Comparison of ENCODE assay signal across 8 cellular contexts in genomic region chr14:89378119-89378518, GRCh38. TPM values are rescaled to one million over a fixed set of nuclear protein-coding genes. Genes with fewer than 3 reads are reported as not detected.
A peak's percentile ranks its signal among the peaks of the same experiment; 100 is the strongest.
DNase-seq lines count a peak whose midpoint lies in the region; ATAC-seq, FAIRE-seq and TF ChIP-seq lines count a peak whose summit lies in the region.

No MANE protein-coding gene starts in this region.

- H2AFZ ChIP-seq in GM23248 (no peak overlapping the region), keratinocyte (ENCODE audit: control insufficient read depth, low read length) (no peak overlapping the region)

- H3K9me3 ChIP-seq in GM23248 (ENCODE audit: low read depth) (no peaks in the 10 kb centered on the region), keratinocyte (ENCODE audit: control insufficient read depth, low read depth, low read length) (peaks cover 3% of the 10 kb centered on the region)

- in situ Hi-C loops in GM23248 (cut with MboI) = no loop called here

- H3K4me3 Mint-ChIP-seq in activated B cell treated with CpG ODN at 0.5 μM for 24 hours = no peak overlapping the region

- intact Hi-C loops in activated B cell treated with CpG ODN at 0.5 μM for 24 hours (cut with micrococcal nuclease) = no loop called here

- H3F3A ChIP-seq in GM23248 (ENCODE audit: insufficient read depth) = peaks cover 5% of the 10 kb centered on the region; the same call in 1 of the 2 replicates

- FAIRE-seq in keratinocyte (lab: Jason Lieb, UNC) = no peak

- no peak for TF ChIP-seq CTCF in activated B cell treated with CpG ODN at 0.5 μM for 24 hours (IDR thresholded peaks at IDR 0.05)
- TF ChIP-seq CTCF in keratinocyte (optimal IDR thresholded peaks at IDR 0.05 in 1 of 3, IDR thresholded peaks at IDR 0.05 in 1 of 3, conservative IDR thresholded peaks at IDR 0.05 in 1 of 3; ENCODE audit: extremely low read depth in 1 of 3, insufficient read depth in 2 of 3, low read length in 3 of 3) = no peak

- peaks cover 4% of the 10 kb centered on the region for H3K9me3 Mint-ChIP-seq in activated B cell treated with CpG ODN at 0.5 μM for 24 hours

- POLR2A ChIA-PET in activated B cell treated with CpG ODN at 0.5 μM for 24 hours (lab: Charles Lee) = interaction anchor here (1.0 kb wide), 1 partner anchor 12 kb away, joined by 3 read pairs; no protein-coding TSS in a partner anchor

- H3K79me2 ChIP-seq in GM23248 (ENCODE audit: insufficient read depth) = peaks cover 72% of the 10 kb centered on the region
- H3K79me2 ChIP-seq in keratinocyte (ENCODE audit: control insufficient read depth, insufficient read depth, low read length) = no peaks in the 10 kb centered on the region

- H4K20me1 ChIP-seq in GM23248 (ENCODE audit: insufficient read depth) (no peaks in the 10 kb centered on the region), keratinocyte (ENCODE audit: control insufficient read depth, extremely low read depth, insufficient read depth, low read length) (no peaks in the 10 kb centered on the region)

- peak overlapping the region; percentile 43 for H3K27ac Mint-ChIP-seq in activated B cell treated with CpG ODN at 0.5 μM for 24 hours

- H3K4me1 ChIP-seq in GM23248 (ENCODE audit: insufficient read depth) (no peaks in the 10 kb centered on the region), keratinocyte (ENCODE audit: control insufficient read depth, extremely low read depth, insufficient read depth, low read length) (peaks cover 6% of the 10 kb centered on the region)

- H3K27me3 Mint-ChIP-seq in activated B cell treated with CpG ODN at 0.5 μM for 24 hours = no peaks in the 10 kb centered on the region

- no peaks in the 10 kb centered on the region for H3K36me3 ChIP-seq in GM23248 (ENCODE audit: low read depth)
- no peaks in the 10 kb centered on the region for H3K36me3 ChIP-seq in keratinocyte (ENCODE audit: control insufficient read depth in 2 of 2, extremely low read depth in 1 of 2, insufficient read depth in 2 of 2, low read length in 2 of 2)

- peaks cover 57% of the 10 kb centered on the region for H3K4me1 Mint-ChIP-seq in activated B cell treated with CpG ODN at 0.5 μM for 24 hours

- no peaks in the 10 kb centered on the region for H3K9me2 ChIP-seq in GM23248 (ENCODE audit: insufficient read depth)

- H3K4me2 ChIP-seq in GM23248 (ENCODE audit: unreplicated experiment) (no peak overlapping the region), keratinocyte (ENCODE audit: control insufficient read depth, extremely low read depth, insufficient read depth, low read depth, low read length) (no peak overlapping the region)

- H3K27ac ChIP-seq in GM23248 (no peak overlapping the region), keratinocyte (ENCODE audit: control insufficient read depth, insufficient read depth, low read length) (no peak overlapping the region)

- H3K9ac ChIP-seq in GM23248 = no peak overlapping the region
- no peak overlapping the region for H3K9ac ChIP-seq in keratinocyte (ENCODE audit: control insufficient read depth, extremely low read depth, insufficient read depth, low read length)

- CTCF ChIA-PET in activated B cell treated with CpG ODN at 0.5 μM for 24 hours (lab: Charles Lee) = interaction anchor here (1.1 kb wide), 1 partner anchor 9 kb away, joined by 3 read pairs; no protein-coding TSS in a partner anchor

- ATAC-seq in activated B cell treated with CpG ODN at 0.5 μM for 24 hours (ENCODE audit: low read depth) (peak; percentile 87), GM21528 (IDR thresholded peaks at IDR 0.05; ENCODE audit: low FRiP score, unreplicated experiment) (no peak)

- H3K27me3 ChIP-seq in GM23248 (replicated peaks; ENCODE audit: insufficient read depth) (no peaks in the 10 kb centered on the region), keratinocyte (ENCODE audit: control insufficient read depth, extremely low read depth, insufficient read depth, low read length) (no peaks in the 10 kb centered on the region)

- DNase-seq in Daoy (ENCODE audit: low read depth) (peak; percentile 78), GM23248 (peak; percentile 77), activated B cell treated with CpG ODN at 0.5 μM for 24 hours (no peak), keratinocyte (ENCODE audit: low read depth, low spot score) (peak; percentile 28), foreskin melanocyte (no peak), NCI-H1417 treated with DMSO at 0.1 percent for 48 hours (lab: John Stamatoyannopoulos, UW) (no peak)
- DNase-seq in central memory CD4-positive, alpha-beta T cell = no peak

- 23 to 33% methylated on average over 5 of the region's 5 CpGs for WGBS in GM23248 (ENCODE audit: low coverage in 1 of 2, low lambda C conversion rate in 2 of 2, missing lambda C conversion rate in 2 of 2), 2 experiments

- H3K4me3 ChIP-seq in GM23248 (no peak overlapping the region), keratinocyte (ENCODE audit: control insufficient read depth in 2 of 3, extremely low read depth in 1 of 3, insufficient read depth in 2 of 3, low read depth in 1 of 3, low read length in 3 of 3) (no peak overlapping the region)

- dilution Hi-C loops in keratinocyte (cut with MboI; ENCODE audit: extremely low pct_ligation_motif_present, low sequenced_read_pairs) = no loop called here

- H3K9me1 ChIP-seq in keratinocyte (ENCODE audit: control insufficient read depth, extremely low read depth, insufficient read depth, low read length) = no peaks in the 10 kb centered on the region

- H3K36me3 Mint-ChIP-seq in activated B cell treated with CpG ODN at 0.5 μM for 24 hours (ENCODE audit: low read depth) = peaks cover 13% of the 10 kb centered on the region

RNA-seq across cellular contexts. Expression of gene FOXN3, which starts 38.9 kb away (rescaled TPM):
- total RNA-seq in Daoy (2014; rRNA removed; shearing (Covaris generic)) = 17.7 and 34.4 TPM in 2 replicates
- total RNA-seq in GM23248 (2014; rRNA removed; shearing (Covaris generic)) = 15.9 and 18.6 TPM in 2 replicates
- polyA plus RNA-seq in GM23248 (2016; fragmentation: Nextera tagmentation; extraction: Ambion mirVana) (18.6 and 19.0 TPM in 2 replicates), keratinocyte (10.1 to 10.6 TPM (median 10.2 TPM) in 3 replicates)
- 88.2 and 106 TPM in 2 replicates for total RNA-seq in activated B cell treated with CpG ODN at 0.5 μM for 24 hours
- polyA plus RNA-seq in keratinocyte (2011; ENCODE audit: low read depth) = 5.7 TPM
- polyA plus RNA-seq in keratinocyte (2011; cell fraction: cytosol; rRNA removed) = 11.2 and 11.5 TPM in 2 replicates
- polyA plus RNA-seq in keratinocyte (2011; cell fraction: nucleus; rRNA removed) = 10.5 and 13.4 TPM in 2 replicates
- 8.1 and 9.7 TPM in 2 replicates for polyA plus RNA-seq in keratinocyte (2012; ENCODE audit: low replicate concordance)
- 27.5 to 28.6 TPM (median 28.3 TPM) in 3 replicates for polyA minus RNA-seq in keratinocyte
- 14.6 TPM for polyA minus RNA-seq in keratinocyte (2011; cell fraction: cytosol; rRNA and poly(A)+ RNA removed)
- polyA minus RNA-seq in keratinocyte (2011; cell fraction: nucleus; rRNA and poly(A)+ RNA removed) = 29.0 and 31.9 TPM in 2 replicates

Comparison
In these comparisons a context has a peak if more than half of its experiments do, and no peak if none do; other contexts are left out.
1. DNase-seq: peak in Daoy (single experiment), GM23248 (single experiment) and keratinocyte (single experiment); none in activated B cell treated with CpG ODN at 0.5 μM for 24 hours (single experiment), foreskin melanocyte (single experiment), NCI-H1417 treated with DMSO at 0.1 percent for 48 hours (single experiment) and central memory CD4-positive, alpha-beta T cell (single experiment).